ENCODE assay signal across 22 cellular contexts in the genomic region with DNA sequence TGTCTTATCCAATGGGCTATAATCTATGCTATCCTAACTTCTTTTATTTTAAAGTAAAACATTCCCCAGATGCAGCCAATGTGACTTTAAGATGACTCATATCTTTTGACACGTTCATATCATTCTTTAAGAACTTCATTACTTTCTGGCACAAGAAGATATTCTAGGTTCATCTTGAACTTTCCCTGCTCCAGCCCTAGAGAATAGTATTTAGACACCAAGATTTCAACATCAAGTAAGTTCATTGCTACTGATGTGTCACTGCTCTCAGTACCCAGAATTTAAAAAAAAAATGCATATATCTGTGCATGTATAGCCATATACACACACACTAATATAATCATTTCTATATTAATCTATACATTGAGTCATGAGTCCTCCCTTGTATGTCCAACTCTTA.
A peak's percentile ranks its signal among the peaks of the same experiment; 100 is the strongest.
DNase-seq lines count a peak whose midpoint lies in the region; ATAC-seq and TF ChIP-seq lines count a peak whose summit lies in the region.
"Had no signal": no experiment of that assay in that cellular context is flagged by ENCODE, and none has a peak within 500 bp of the region (broad histone marks: within the 10 kb centered on the region; RNA-seq: fewer than 3 reads in every experiment).

No MANE protein-coding gene starts in this region.

- intact Hi-C loops in colonic mucosa (cut with DNase I), result no loop called here

- H3K4me1 ChIP-seq in colonic mucosa, result no peaks in the 10 kb centered on the region

- H3K36me3 ChIP-seq in colonic mucosa, result no peaks in the 10 kb centered on the region
- H3K36me3 ChIP-seq: pancreas had no signal

- H3K9ac ChIP-seq in colonic mucosa (ENCODE audit: low read depth in 2 of 2, low read length in 2 of 2), result no peak overlapping the region

- H3K27me3 ChIP-seq in colonic mucosa, result no peaks in the 10 kb centered on the region
- H3K27me3 ChIP-seq: MG63, pancreas had no signal

- no peak overlapping the region for H3K27ac ChIP-seq in colonic mucosa
- H3K27ac ChIP-seq: C4-2B, pancreas had no signal

- TF ChIP-seq CTCF in fibroblast of villous mesenchyme (IDR thresholded peaks at IDR 0.05; ENCODE audit: insufficient read depth, low read depth, low read length) (no peak), colonic mucosa (IDR thresholded peaks at IDR 0.05) (no peak)

- H3K4me3 ChIP-seq in fibroblast of villous mesenchyme (ENCODE audit: low read depth, low read length) (no peak overlapping the region), colonic mucosa (no peak overlapping the region)
- H3K4me3 ChIP-seq: lung, MG63, pancreas had no signal

- DNase-seq in GM03348 (ENCODE audit: low spot score), result peak; percentile 51
- peak; percentile 40 for DNase-seq in amniotic epithelial cell (ENCODE audit: low read depth)
- peak; percentile 39 for DNase-seq in fibroblast of villous mesenchyme (ENCODE audit: low read depth)
- DNase-seq in stromal cell of bone marrow (ENCODE audit: low read depth), result peak; percentile 78
- DNase-seq in colonic mucosa, result no peak
- DNase-seq in activated effector memory CD4-positive, alpha-beta T cell treated with Interleukin-2 at 50 U/mL for 16 hours, result no peak
- DNase-seq in NCI-H187 treated with DMSO at 0.1 percent for 48 hours (lab: John Stamatoyannopoulos, UW), result no peak
- DNase-seq: central memory CD4-positive, alpha-beta T cell; DMS53; effector CD4-positive, alpha-beta T cell; glutamatergic neuron; H9; immature natural killer cell; MG63; NCI-H1930; NCI-H446 treated with DMSO at 0.1 percent for 48 hours; pancreas; SIG-M5; small intestine had no signal

- ATAC-seq in GM19463 (IDR thresholded peaks at IDR 0.05; ENCODE audit: unreplicated experiment), result no peak
- ATAC-seq: pancreas had no signal

- H3K9me3 ChIP-seq in colonic mucosa, result no peaks in the 10 kb centered on the region
- H3K9me3 ChIP-seq: MG63, pancreas had no signal

Comparison
In these comparisons a context has a peak if more than half of its experiments do, and no peak if none do; other contexts are left out.
1. DNase-seq: peak in GM03348 (single experiment), amniotic epithelial cell (single experiment), fibroblast of villous mesenchyme (single experiment) and stromal cell of bone marrow (single experiment); none in colonic mucosa (single experiment), activated effector memory CD4-positive, alpha-beta T cell treated with Interleukin-2 at 50 U/mL for 16 hours (single experiment) and NCI-H187 treated with DMSO at 0.1 percent for 48 hours (single experiment).